Comparison of ENCODE assay signal across 17 cellular contexts in genomic region chr4:31086771-31087330, GRCh38.
A peak's percentile ranks its signal among the peaks of the same experiment; 100 is the strongest.
DNase-seq lines count a peak whose midpoint lies in the region; ATAC-seq and TF ChIP-seq lines count a peak whose summit lies in the region.
"Had no signal": no experiment of that assay in that cellular context is flagged by ENCODE, and none has a peak within 500 bp of the region (broad histone marks: within the 10 kb centered on the region; RNA-seq: fewer than 3 reads in every experiment).

No MANE protein-coding gene starts in this region.

- H3K4me3 ChIP-seq in left ventricle myocardium inferior = no peak overlapping the region
- H3K4me3 ChIP-seq: GM12878, PC-9, SK-N-MC had no signal

- no peak overlapping the region for H3K4me3 Mint-ChIP-seq in WTC11
- no peak overlapping the region for H3K4me3 Mint-ChIP-seq in endothelial cell (ENCODE audit: unreplicated experiment)
- H3K4me3 Mint-ChIP-seq in activated T-helper 1 cell treated with anti-CD3 and anti-CD28 coated beads, Interleukin-12 subunit alpha, Interleukin-12 subunit beta, Interleukin-2, Interleukin-4 antibody, amounts not matched to agents 30 ng/mL and 10 ng/mL and 1 ng/mL, durations not matched to agents 14 hours and 24 hours and 36 hours = no peak overlapping the region

- peaks cover 22% of the 10 kb centered on the region for H3K4me1 ChIP-seq in left ventricle myocardium inferior

- ATAC-seq in Right ventricle myocardium superior (ENCODE audit: poor library complexity) (no peak), WTC11 (no peak)
- ATAC-seq: GM12878 had no signal

- H3K9me3 Mint-ChIP-seq in WTC11 = no peaks in the 10 kb centered on the region
- no peaks in the 10 kb centered on the region for H3K9me3 Mint-ChIP-seq in endothelial cell (ENCODE audit: unreplicated experiment)
- no peaks in the 10 kb centered on the region for H3K9me3 Mint-ChIP-seq in activated T-helper 1 cell treated with anti-CD3 and anti-CD28 coated beads, Interleukin-12 subunit alpha, Interleukin-12 subunit beta, Interleukin-2, Interleukin-4 antibody, amounts not matched to agents 30 ng/mL and 10 ng/mL and 1 ng/mL, durations not matched to agents 14 hours and 24 hours and 36 hours

- H3K4me1 Mint-ChIP-seq in WTC11 = peaks cover 30% of the 10 kb centered on the region
- peaks cover 28% of the 10 kb centered on the region for H3K4me1 Mint-ChIP-seq in endothelial cell (ENCODE audit: unreplicated experiment)
- no peaks in the 10 kb centered on the region for H3K4me1 Mint-ChIP-seq in activated T-helper 1 cell treated with anti-CD3 and anti-CD28 coated beads, Interleukin-12 subunit alpha, Interleukin-12 subunit beta, Interleukin-2, Interleukin-4 antibody, amounts not matched to agents 30 ng/mL and 10 ng/mL and 1 ng/mL, durations not matched to agents 14 hours and 24 hours and 36 hours (ENCODE audit: low read depth)
- H3K4me1 Mint-ChIP-seq: CD4-positive, CD25-positive, alpha-beta regulatory T cell had no signal

- H3K27ac ChIP-seq in left ventricle myocardium inferior (replicated peaks) = peak overlapping the region; percentile 71
- H3K27ac ChIP-seq: SK-N-MC had no signal

- intact Hi-C loops in left ventricle myocardium inferior (cut with micrococcal nuclease) (no loop called here), Right ventricle myocardium superior (cut with DNase I) (no loop called here)
- intact Hi-C loops in activated T-helper 1 cell treated with anti-CD3 and anti-CD28 coated beads, Interleukin-12 subunit alpha, Interleukin-12 subunit beta, Interleukin-2, Interleukin-4 antibody, amounts not matched to agents 30 ng/mL and 10 ng/mL and 1 ng/mL, durations not matched to agents 14 hours and 24 hours and 36 hours (cut with micrococcal nuclease) = no loop called here

- TF ChIP-seq CTCF in left ventricle myocardium inferior (IDR thresholded peaks at IDR 0.05; ENCODE audit: borderline replicate concordance) (no peak), WTC11 (IDR thresholded peaks at IDR 0.05) (no peak), endothelial cell (IDR thresholded peaks at IDR 0.05; ENCODE audit: unreplicated experiment) (no peak)

- H3K27ac Mint-ChIP-seq in WTC11 (0 out of 2 replicates have a peak overlapping the region, but pooled peaks have one; percentile 13), endothelial cell (ENCODE audit: unreplicated experiment) (peak overlapping the region; percentile 83)
- H3K27ac Mint-ChIP-seq in activated T-helper 1 cell treated with anti-CD3 and anti-CD28 coated beads, Interleukin-12 subunit alpha, Interleukin-12 subunit beta, Interleukin-2, Interleukin-4 antibody, amounts not matched to agents 30 ng/mL and 10 ng/mL and 1 ng/mL, durations not matched to agents 14 hours and 24 hours and 36 hours = no peak overlapping the region

- CTCF ChIA-PET in WTC11 (lab: Charles Lee) = no interaction called here

- H3K9me3 ChIP-seq in left ventricle myocardium inferior (replicated peaks) = no peaks in the 10 kb centered on the region

- DNase-seq in left ventricle myocardium inferior (no peak), Right ventricle myocardium superior (no peak), WTC11 (ENCODE audit: low spot score) (no peak), endothelial cell (ENCODE audit: low spot score) (no peak), NCI-H1048 (lab: John Stamatoyannopoulos, UW) (no peak), NCI-H345 treated with DMSO at 0.1 percent for 48 hours (lab: John Stamatoyannopoulos, UW; ENCODE audit: unreplicated experiment) (no peak), NCI-H2196 treated with DMSO at 0.1 percent for 48 hours (lab: John Stamatoyannopoulos, UW; ENCODE audit: unreplicated experiment) (no peak)
- no peak for DNase-seq in activated T-helper 1 cell treated with anti-CD3 and anti-CD28 coated beads, Interleukin-12 subunit alpha, Interleukin-12 subunit beta, Interleukin-2, Interleukin-4 antibody, amounts not matched to agents 30 ng/mL and 10 ng/mL and 1 ng/mL, durations not matched to agents 14 hours and 24 hours and 36 hours (ENCODE audit: low spot score)
- DNase-seq: CD4-positive, CD25-positive, alpha-beta regulatory T cell; DMS53; HCEC 1CT; NCI-H187 treated with DMSO at 0.1 percent for 48 hours; NCI-H2171 treated with DMSO at 0.1 percent for 48 hours; NCI-H774; PC-9 had no signal

- H3K36me3 ChIP-seq in left ventricle myocardium inferior = no peaks in the 10 kb centered on the region

- POLR2A ChIA-PET in WTC11 (lab: Charles Lee) = no interaction called here

- H3K36me3 Mint-ChIP-seq in WTC11 (no peaks in the 10 kb centered on the region), endothelial cell (ENCODE audit: low read depth, unreplicated experiment) (no peaks in the 10 kb centered on the region)
- H3K36me3 Mint-ChIP-seq in activated T-helper 1 cell treated with anti-CD3 and anti-CD28 coated beads, Interleukin-12 subunit alpha, Interleukin-12 subunit beta, Interleukin-2, Interleukin-4 antibody, amounts not matched to agents 30 ng/mL and 10 ng/mL and 1 ng/mL, durations not matched to agents 14 hours and 24 hours and 36 hours (ENCODE audit: low read depth) = no peaks in the 10 kb centered on the region
- H3K36me3 Mint-ChIP-seq: CD4-positive, CD25-positive, alpha-beta regulatory T cell had no signal

- no peaks in the 10 kb centered on the region for H3K27me3 ChIP-seq in left ventricle myocardium inferior (ENCODE audit: low read depth)

- H3K27me3 Mint-ChIP-seq in WTC11 (ENCODE audit: low read depth) = no peaks in the 10 kb centered on the region
- no peaks in the 10 kb centered on the region for H3K27me3 Mint-ChIP-seq in endothelial cell (ENCODE audit: unreplicated experiment)
- no peaks in the 10 kb centered on the region for H3K27me3 Mint-ChIP-seq in activated T-helper 1 cell treated with anti-CD3 and anti-CD28 coated beads, Interleukin-12 subunit alpha, Interleukin-12 subunit beta, Interleukin-2, Interleukin-4 antibody, amounts not matched to agents 30 ng/mL and 10 ng/mL and 1 ng/mL, durations not matched to agents 14 hours and 24 hours and 36 hours (ENCODE audit: insufficient read depth)
- H3K27me3 Mint-ChIP-seq: CD4-positive, CD25-positive, alpha-beta regulatory T cell had no signal

TF ChIP-seq in WTC11, 78 proteins besides CTCF, POLR2A, EP300 and RAD21 (continues in another document):
- no peak for TF ChIP-seq SMAD3 (CRISPR knock-in tag; IDR thresholded peaks at IDR 0.05; ENCODE audit: borderline replicate concordance)
- no peak for TF ChIP-seq RORB (CRISPR knock-in tag; IDR thresholded peaks at IDR 0.05)
- no peak for TF ChIP-seq TEAD4 (CRISPR knock-in tag; IDR thresholded peaks at IDR 0.05)
- TF ChIP-seq FOXP1 (CRISPR knock-in tag; IDR thresholded peaks at IDR 0.05; ENCODE audit: borderline replicate concordance) = no peak
- no peak for TF ChIP-seq MXD4 (CRISPR knock-in tag; IDR thresholded peaks at IDR 0.05; ENCODE audit: borderline replicate concordance)
- TF ChIP-seq, protein P1, sequence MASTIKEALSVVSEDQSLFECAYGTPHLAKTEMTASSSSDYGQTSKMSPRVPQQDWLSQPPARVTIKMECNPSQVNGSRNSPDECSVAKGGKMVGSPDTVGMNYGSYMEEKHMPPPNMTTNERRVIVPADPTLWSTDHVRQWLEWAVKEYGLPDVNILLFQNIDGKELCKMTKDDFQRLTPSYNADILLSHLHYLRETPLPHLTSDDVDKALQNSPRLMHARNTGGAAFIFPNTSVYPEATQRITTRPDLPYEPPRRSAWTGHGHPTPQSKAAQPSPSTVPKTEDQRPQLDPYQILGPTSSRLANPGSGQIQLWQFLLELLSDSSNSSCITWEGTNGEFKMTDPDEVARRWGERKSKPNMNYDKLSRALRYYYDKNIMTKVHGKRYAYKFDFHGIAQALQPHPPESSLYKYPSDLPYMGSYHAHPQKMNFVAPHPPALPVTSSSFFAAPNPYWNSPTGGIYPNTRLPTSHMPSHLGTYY (CRISPR knock-in tag; IDR thresholded peaks at IDR 0.05) = no peak
- no peak for TF ChIP-seq ZNF219 (CRISPR knock-in tag; IDR thresholded peaks at IDR 0.05; ENCODE audit: borderline replicate concordance)
- TF ChIP-seq IRF2 (CRISPR knock-in tag; IDR thresholded peaks at IDR 0.05; ENCODE audit: borderline replicate concordance, low read depth) = no peak
- TF ChIP-seq MAX (CRISPR knock-in tag; IDR thresholded peaks at IDR 0.05) = no peak
- no peak for TF ChIP-seq FOXJ3 (CRISPR knock-in tag; IDR thresholded peaks at IDR 0.05; ENCODE audit: borderline replicate concordance)
- TF ChIP-seq ZNF671 (CRISPR knock-in tag; IDR thresholded peaks at IDR 0.05) = no peak
- no peak for TF ChIP-seq ZNF512 (CRISPR knock-in tag; IDR thresholded peaks at IDR 0.05; ENCODE audit: borderline replicate concordance)
- no peak for TF ChIP-seq NR1H2 (CRISPR knock-in tag; IDR thresholded peaks at IDR 0.05)
- no peak for TF ChIP-seq SMAD4 (CRISPR knock-in tag; IDR thresholded peaks at IDR 0.05)
